In genomic region chr1:186474208-186474607, GRCh38 we compare ENCODE assay signal across 25 cellular contexts. TPM values are rescaled to one million over a fixed set of nuclear protein-coding genes. Genes with fewer than 3 reads are reported as not detected.
DNase-seq lines count a peak whose midpoint lies in the region; ATAC-seq, FAIRE-seq and TF ChIP-seq lines count a peak whose summit lies in the region.
"Had no signal": no experiment of that assay in that cellular context is flagged by ENCODE, and none has a peak within 500 bp of the region (broad histone marks: within the 10 kb centered on the region; RNA-seq: fewer than 3 reads in every experiment).

No MANE protein-coding gene starts in this region.

- no peaks in the 10 kb centered on the region for H3K79me2 ChIP-seq in ACC112 (ENCODE audit: control insufficient read depth, insufficient read depth, low read length, unreplicated experiment)

- FAIRE-seq in bronchial epithelial cell (lab: Jason Lieb, UNC) = no peak

- H3K36me3 ChIP-seq in ACC112 (ENCODE audit: insufficient read depth, low read length) = no peaks in the 10 kb centered on the region
- H3K36me3 ChIP-seq in bronchial epithelial cell (ENCODE audit: control insufficient read depth, insufficient read depth, low read length) = no peaks in the 10 kb centered on the region
- no peaks in the 10 kb centered on the region for H3K36me3 ChIP-seq in left lung
- H3K36me3 ChIP-seq: spleen had no signal

- intact Hi-C loops in left lung (cut with DNase I) = no loop called here

- H3K27ac ChIP-seq in ACC112 (ENCODE audit: low read depth, low read length) (no peak overlapping the region), left lung (no peak overlapping the region), caudate nucleus (ENCODE audit: low read depth, low read length) (no peak overlapping the region)
- H3K27ac ChIP-seq: A549, C4-2B, spleen had no signal

- H3K4me1 ChIP-seq in ACC112 (ENCODE audit: control insufficient read depth, insufficient read depth, low read length, unreplicated experiment) = peaks cover 12% of the 10 kb centered on the region
- no peaks in the 10 kb centered on the region for H3K4me1 ChIP-seq in left lung
- H3K4me1 ChIP-seq: A549, spleen had no signal

- H2AFZ ChIP-seq in ACC112 (ENCODE audit: low read length, unreplicated experiment) = peak overlapping the region; percentile 3

- DNase-seq in HS-5 (ENCODE audit: low read depth) (peak; percentile 63), bronchial epithelial cell (ENCODE audit: low read depth) (peak; percentile 31), left lung (no peak), caudate nucleus (lab: John Stamatoyannopoulos, UW) (no peak), GOT3 (lab: John Stamatoyannopoulos, UW) (no peak)
- DNase-seq: activated CD8-positive, alpha-beta memory T cell treated with anti-CD3 and anti-CD28 coated beads, Interleukin-2, amount 50 U/mL, for 4 hours; activated effector memory CD4-positive, alpha-beta T cell treated with Interleukin-2 at 50 U/mL for 16 hours; central memory CD4-positive, alpha-beta T cell; erythroblast; GF-D8; NCI-H1930; NCI-H2227 treated with DMSO at 0.1 percent for 48 hours; SHP77 treated with DMSO at 0.1 percent for 48 hours; spleen had no signal

- TF ChIP-seq CTCF in bronchial epithelial cell (IDR thresholded peaks at IDR 0.05; ENCODE audit: insufficient read depth, low read length, severe bottlenecking) = no peak
- no peak for TF ChIP-seq CTCF in left lung (IDR thresholded peaks at IDR 0.05)

- no peaks in the 10 kb centered on the region for H3K9me3 ChIP-seq in left lung
- H3K9me3 ChIP-seq: A549, spleen had no signal

- H3K4me3 ChIP-seq in ACC112 (ENCODE audit: low read depth, low read length) (no peak overlapping the region), bronchial epithelial cell (ENCODE audit: low read depth, low read length) (no peak overlapping the region), left lung (no peak overlapping the region)
- H3K4me3 ChIP-seq: A549, spleen had no signal

- ATAC-seq in left lung (peak; percentile 37), HG02610 (IDR thresholded peaks at IDR 0.05; ENCODE audit: unreplicated experiment) (no peak), HG03521 (IDR thresholded peaks at IDR 0.05; ENCODE audit: unreplicated experiment) (no peak)
- ATAC-seq: A549, left lobe of liver had no signal

- H3K27me3 ChIP-seq in ACC112 (ENCODE audit: insufficient read depth, low read length) = no peaks in the 10 kb centered on the region
- H3K27me3 ChIP-seq in bronchial epithelial cell (ENCODE audit: control insufficient read depth, insufficient read depth, low read length) = no peaks in the 10 kb centered on the region
- no peaks in the 10 kb centered on the region for H3K27me3 ChIP-seq in left lung
- H3K27me3 ChIP-seq: spleen had no signal

RNA-seq across cellular contexts. Expression of gene PDC, which starts 13.3 kb away (rescaled TPM):
- total RNA-seq in bronchial epithelial cell (not detected in 2 replicates), left lung (not detected)
- total RNA-seq: glomerular endothelial cell; left lobe of liver; mucosa of gallbladder; neural crest cell; spleen; T-helper 2 cell treated with Interferon-gamma antibody and Interleukin-4, amounts not matched to agents 100 ng/mL and 5 ng/mL, for 36 hours; ureter had no signal

Comparison
In these comparisons a context has a peak if more than half of its experiments do, and no peak if none do; other contexts are left out.
1. DNase-seq: peak in HS-5 (single experiment) and bronchial epithelial cell (single experiment); none in left lung (0 of 2), caudate nucleus (0 of 61) and GOT3 (single experiment).